30 cellular contexts compared by ENCODE assay signal in genomic region chr11:72850832-72851231, GRCh38.
"Had no signal": no experiment of that assay in that cellular context is flagged by ENCODE, and none has a peak within 500 bp of the region (broad histone marks: within the 10 kb centered on the region; RNA-seq: fewer than 3 reads in every experiment).

No MANE protein-coding gene starts in this region.

- H3K79me2 ChIP-seq: parathyroid adenoma had no signal

- ATAC-seq: naive thymus-derived CD8-positive, alpha-beta T cell; natural killer cell treated with Interleukin-12 subunit alpha and Interleukin-12 subunit beta and Interleukin-15 and Interleukin-18, amount 100 ng/mL, for 72 hours; psoas muscle; right cardiac atrium; right lobe of liver; stimulated activated effector memory CD8-positive, alpha-beta T cell treated with anti-CD3 and anti-CD28 coated beads, Interleukin-12 subunit alpha, Interleukin-12 subunit beta, amount 100 ng/mL, for 72 hours; stimulated activated naive CD8-positive, alpha-beta T cell treated with anti-CD3 and anti-CD28 coated beads, Interleukin-15, amount 100 ng/mL, for 72 hours; stimulated activated naive CD8-positive, alpha-beta T cell treated with anti-CD3 and anti-CD28 coated beads, Interleukin-15, Interleukin-2, amounts not matched to agents 100 U/mL and 50 U/mL, for 24 hours had no signal

- H3K9me3 ChIP-seq: neutrophil, ovary, psoas muscle, right lobe of liver, sigmoid colon, suprapubic skin, testis, tibial nerve, upper lobe of left lung, uterus had no signal

- H3K9ac ChIP-seq: parathyroid adenoma had no signal

- H3K4me3 ChIP-seq: ovary, psoas muscle, right lobe of liver, sigmoid colon, suprapubic skin, testis, tibial nerve, upper lobe of left lung, uterus had no signal

- H3K4me1 Mint-ChIP-seq: nephron progenitor cell; neural crest cell; stimulated activated naive CD8-positive, alpha-beta T cell treated with anti-CD3 and anti-CD28 coated beads, Interleukin-15, amount 100 ng/mL, for 72 hours had no signal

- H3K27ac ChIP-seq: neutrophil, ovary, parathyroid adenoma, psoas muscle, right lobe of liver, sigmoid colon, suprapubic skin, testis, tibial nerve, upper lobe of left lung, uterus had no signal

- H3K4me3 Mint-ChIP-seq: naive thymus-derived CD8-positive, alpha-beta T cell; natural killer cell treated with Interleukin-12 subunit alpha and Interleukin-12 subunit beta and Interleukin-15 and Interleukin-18, amount 100 ng/mL, for 72 hours; nephron progenitor cell; neural crest cell; stimulated activated effector memory CD8-positive, alpha-beta T cell treated with anti-CD3 and anti-CD28 coated beads, Interleukin-12 subunit alpha, Interleukin-12 subunit beta, amount 100 ng/mL, for 72 hours; stimulated activated naive CD8-positive, alpha-beta T cell treated with anti-CD3 and anti-CD28 coated beads, Interleukin-15, amount 100 ng/mL, for 72 hours had no signal

- H3K27me3 Mint-ChIP-seq: naive B cell; naive thymus-derived CD8-positive, alpha-beta T cell; natural killer cell treated with Interleukin-12 subunit alpha and Interleukin-12 subunit beta and Interleukin-15 and Interleukin-18, amount 100 ng/mL, for 72 hours; progenitor cell of endocrine pancreas; stimulated activated naive CD8-positive, alpha-beta T cell treated with anti-CD3 and anti-CD28 coated beads, Interleukin-15, amount 100 ng/mL, for 72 hours had no signal

- DNase-seq: naive B cell; naive thymus-derived CD8-positive, alpha-beta T cell; nephron progenitor cell; nucleus accumbens; ovary; posterior cingulate gyrus; psoas muscle; right cardiac atrium; right lobe of liver; sigmoid colon; small intestine; stimulated activated CD4-positive, alpha-beta T cell treated with anti-CD3 and anti-CD28 coated beads, Interleukin-15, amount 100 ng/mL, for 24 hours; stimulated activated CD4-positive, alpha-beta T cell treated with anti-CD3 and anti-CD28 coated beads, Interleukin-2, amount 100 ng/mL, for 24 hours; stimulated activated CD4-positive, alpha-beta T cell treated with anti-CD3 and anti-CD28 coated beads, Interleukin-2, amount 100 ng/mL, for 48 hours; stimulated activated CD4-positive, alpha-beta T cell treated with anti-CD3 and anti-CD28 coated beads, Interleukin-4, amount 100 ng/mL, for 24 hours; stimulated activated naive CD4-positive, alpha-beta T cell; stimulated activated naive CD8-positive, alpha-beta T cell treated with anti-CD3 and anti-CD28 coated beads, Interleukin-15, amount 100 ng/mL, for 72 hours; stimulated activated naive CD8-positive, alpha-beta T cell treated with anti-CD3 and anti-CD28 coated beads, Interleukin-15, Interleukin-2, amounts not matched to agents 100 U/mL and 50 U/mL, for 24 hours; substantia nigra; testis; upper lobe of left lung; uterus had no signal

- H3K27me3 ChIP-seq: neutrophil, ovary, right lobe of liver, sigmoid colon, suprapubic skin, testis, tibial nerve, upper lobe of left lung, uterus had no signal

- H2AFZ ChIP-seq: parathyroid adenoma had no signal

- H3K4me1 ChIP-seq: parathyroid adenoma, psoas muscle, suprapubic skin, uterus had no signal

- H3K27ac Mint-ChIP-seq: naive thymus-derived CD8-positive, alpha-beta T cell; natural killer cell treated with Interleukin-12 subunit alpha and Interleukin-12 subunit beta and Interleukin-15 and Interleukin-18, amount 100 ng/mL, for 72 hours; nephron progenitor cell; progenitor cell of endocrine pancreas; stimulated activated effector memory CD8-positive, alpha-beta T cell treated with anti-CD3 and anti-CD28 coated beads, Interleukin-12 subunit alpha, Interleukin-12 subunit beta, amount 100 ng/mL, for 72 hours had no signal

- H3K36me3 ChIP-seq: ovary, suprapubic skin, uterus had no signal

- H3K9me3 Mint-ChIP-seq: naive B cell; naive thymus-derived CD8-positive, alpha-beta T cell; natural killer cell treated with Interleukin-12 subunit alpha and Interleukin-12 subunit beta and Interleukin-15 and Interleukin-18, amount 100 ng/mL, for 72 hours; nephron progenitor cell; neural crest cell; stimulated activated effector memory CD8-positive, alpha-beta T cell treated with anti-CD3 and anti-CD28 coated beads, Interleukin-12 subunit alpha, Interleukin-12 subunit beta, amount 100 ng/mL, for 72 hours; stimulated activated naive CD8-positive, alpha-beta T cell treated with anti-CD3 and anti-CD28 coated beads, Interleukin-15, amount 100 ng/mL, for 72 hours had no signal
